ENCODE assay signal across 9 cellular contexts in genomic region chr14:96204151-96205058, GRCh38. TPM values are rescaled to one million over a fixed set of nuclear protein-coding genes. Genes with fewer than 3 reads are reported as not detected.
DNase-seq lines count a peak whose midpoint lies in the region; ATAC-seq, FAIRE-seq and TF ChIP-seq lines count a peak whose summit lies in the region.
"Had no signal": no experiment of that assay in that cellular context is flagged by ENCODE, and none has a peak within 500 bp of the region (broad histone marks: within the 10 kb centered on the region; RNA-seq: fewer than 3 reads in every experiment).

TSS of gene BDKRB2 (plus strand) at chr14:96204839. CDS start at chr14:96237108, 32,269 bp downstream.

- H3K27ac Mint-ChIP-seq in activated naive CD4-positive, alpha-beta T cell treated with anti-CD3 and anti-CD28 coated beads, Interleukin-2, amount 10 ng/mL, durations not matched to agents 7 days and 5 days, result no peak within 1 kb of the TSS

- no peak for ATAC-seq in HG03095 (IDR thresholded peaks at IDR 0.05; ENCODE audit: unreplicated experiment)

- H3K4me3 ChIP-seq in right atrium auricular region, result peak within 1 kb of the TSS; percentile 35 to 43

- peak within 1 kb of the TSS; percentile 41 to 63 for H3K27ac ChIP-seq in right atrium auricular region

- TF ChIP-seq CTCF in right atrium auricular region (IDR thresholded peaks at IDR 0.05), result no peak

- H3K4me1 Mint-ChIP-seq in activated naive CD4-positive, alpha-beta T cell treated with anti-CD3 and anti-CD28 coated beads, Interleukin-2, amount 10 ng/mL, durations not matched to agents 7 days and 5 days, result peaks cover under 1% of the 10 kb centered on the region

- no peaks in the 10 kb centered on the region for H3K36me3 Mint-ChIP-seq in activated naive CD4-positive, alpha-beta T cell treated with anti-CD3 and anti-CD28 coated beads, Interleukin-2, amount 10 ng/mL, durations not matched to agents 7 days and 5 days

- no peak for TF ChIP-seq POLR2A in GM12892 (IDR thresholded peaks at IDR 0.05; ENCODE audit: low read depth, low read length)

- no peaks in the 10 kb centered on the region for H3K36me3 ChIP-seq in right atrium auricular region

- H3K9me3 ChIP-seq in right atrium auricular region, result no peaks in the 10 kb centered on the region

- H3K27me3 Mint-ChIP-seq in activated naive CD4-positive, alpha-beta T cell treated with anti-CD3 and anti-CD28 coated beads, Interleukin-2, amount 10 ng/mL, durations not matched to agents 7 days and 5 days, result peaks cover 44% of the 10 kb centered on the region

- H3K27me3 ChIP-seq in right atrium auricular region, result no peaks in the 10 kb centered on the region

- intact Hi-C loops in posterior cingulate gyrus (cut with DNase I), result no loop called here

- no peak within 1 kb of the TSS for H3K4me3 Mint-ChIP-seq in activated naive CD4-positive, alpha-beta T cell treated with anti-CD3 and anti-CD28 coated beads, Interleukin-2, amount 10 ng/mL, durations not matched to agents 7 days and 5 days

- no peak for FAIRE-seq in GM12892 (lab: Jason Lieb, UNC)
- FAIRE-seq: colon had no signal

- H3K4me1 ChIP-seq in right atrium auricular region, result peaks cover 0 to 18% of the 10 kb centered on the region in 2 donors

- CTCF ChIA-PET in activated naive CD4-positive, alpha-beta T cell treated with anti-CD3 and anti-CD28 coated beads, Interleukin-2, amount 10 ng/mL, durations not matched to agents 7 days and 5 days (lab: Charles Lee), result interaction anchor here (1.3 kb wide), 1 partner anchor 25 kb away, joined by 3 read pairs; no protein-coding TSS in a partner anchor

- H3K9me3 Mint-ChIP-seq in activated naive CD4-positive, alpha-beta T cell treated with anti-CD3 and anti-CD28 coated beads, Interleukin-2, amount 10 ng/mL, durations not matched to agents 7 days and 5 days, result no peaks in the 10 kb centered on the region

- peak; percentile 21 for DNase-seq in activated naive CD4-positive, alpha-beta T cell treated with anti-CD3 and anti-CD28 coated beads, Interleukin-2, amount 50 U/mL, for 16 hours
- DNase-seq in activated naive CD4-positive, alpha-beta T cell treated with anti-CD3 and anti-CD28 coated beads, Interleukin-2, amount 10 ng/mL, durations not matched to agents 7 days and 5 days, result no peak
- peak; percentile 27 for DNase-seq in NCI-H2227 treated with DMSO at 0.1 percent for 48 hours (lab: John Stamatoyannopoulos, UW)
- peak; percentile 79 for DNase-seq in amniotic epithelial cell (ENCODE audit: low read depth)
- peak; percentile 76 for DNase-seq in right atrium auricular region (ENCODE audit: low spot score)
- DNase-seq in posterior cingulate gyrus, result peak in 9 of 10 donors; percentile 32 to 91 (median 60)
- no peak for DNase-seq in GM12892 (ENCODE audit: insufficient read length)

RNA-seq across cellular contexts. Expression of gene BDKRB2, which starts in this region (rescaled TPM):
- 1 to 10 TPM; 1.7 to 2.9 TPM for total RNA-seq in right atrium auricular region
- not detected for polyA plus RNA-seq in GM12892 (2012; ENCODE audit: missing spikeins)

Comparison
In these comparisons a context has a peak if more than half of its experiments do, and no peak if none do; other contexts are left out.
1. DNase-seq: peak in activated naive CD4-positive, alpha-beta T cell treated with anti-CD3 and anti-CD28 coated beads, Interleukin-2, amount 50 U/mL, for 16 hours (single experiment), NCI-H2227 treated with DMSO at 0.1 percent for 48 hours (single experiment), amniotic epithelial cell (single experiment), right atrium auricular region (single experiment) and posterior cingulate gyrus (9 of 10); none in activated naive CD4-positive, alpha-beta T cell treated with anti-CD3 and anti-CD28 coated beads, Interleukin-2, amount 10 ng/mL, durations not matched to agents 7 days and 5 days (single experiment) and GM12892 (single experiment).